8 cellular contexts compared by ENCODE assay signal in the genomic region with DNA sequence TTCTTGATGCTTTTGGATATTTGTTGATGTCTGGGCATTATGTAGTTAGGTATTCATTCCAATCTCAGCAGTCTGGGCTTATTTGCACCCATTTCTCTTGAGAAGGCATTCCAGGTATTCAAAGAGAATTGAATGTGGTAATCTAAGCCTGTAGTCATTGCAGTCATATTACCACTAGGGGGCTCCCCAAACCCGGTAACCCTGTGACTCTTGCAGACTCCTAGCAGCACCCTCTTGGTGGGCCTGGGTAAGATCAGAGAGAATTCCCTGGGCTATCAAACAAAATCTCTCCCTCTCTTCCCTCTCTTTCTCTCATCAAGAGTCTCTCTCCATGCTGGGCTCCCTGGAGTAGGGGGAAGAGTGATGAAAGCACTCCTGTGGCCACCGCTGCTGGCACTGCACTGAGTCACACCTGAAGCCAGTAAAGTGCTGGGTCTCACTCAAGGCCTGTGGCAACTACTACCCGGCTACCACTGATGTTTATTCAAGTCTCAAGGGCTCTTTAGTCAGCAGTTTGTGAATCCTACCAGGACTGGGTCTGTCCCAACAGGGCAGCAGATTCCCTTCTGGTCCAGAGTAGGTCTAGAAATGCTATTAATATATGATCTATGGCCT.
DNase-seq lines count a peak whose midpoint lies in the region; ATAC-seq, FAIRE-seq and TF ChIP-seq lines count a peak whose summit lies in the region.

No MANE protein-coding gene starts in this region.

- no peak for TF ChIP-seq RAD21 in HepG2 (CRISPR knock-in tag; IDR thresholded peaks at IDR 0.05)

- TF ChIP-seq CTCF in astrocyte of the spinal cord (IDR thresholded peaks at IDR 0.05; ENCODE audit: low read depth, low read length) (peak; percentile 66), HepG2 (CRISPR knock-in tag; IDR thresholded peaks at IDR 0.05) (peak; percentile 59), uterus (IDR thresholded peaks at IDR 0.05) (peak in 3 of 4 experiments; percentile 13 to 38 (median 30))

- in situ Hi-C loops in ACHN (cut with HindIII; ENCODE audit: low pct_ligation_motif_present, low pct_unique_long_range_greater_than_20kb, low sequenced_read_pairs) (no loop called here), astrocyte of the spinal cord (cut with HindIII; ENCODE audit: low sequenced_read_pairs) (no loop called here), HepG2 (cut with HindIII; ENCODE audit: extremely low pct_ligation_motif_present, low pct_unique_long_range_greater_than_20kb) (no loop called here)

- no peaks in the 10 kb centered on the region for H4K20me1 ChIP-seq in HepG2 (ENCODE audit: insufficient read depth, low read length)

- no peak overlapping the region for H3K9ac ChIP-seq in HepG2 (ENCODE audit: insufficient read depth, low read depth, low read length)

- BruUV-seq in HepG2 (replicated peaks; lab: Mats Ljungman, UMichigan), result no TSS peak

- H3K27ac ChIP-seq in HepG2 (ENCODE audit: extremely low read length, insufficient read depth, low read length) (no peak overlapping the region), uterus (no peak overlapping the region)

- FAIRE-seq in HepG2 (lab: Jason Lieb, UNC), result peak; percentile 57

- ATAC-seq in HG02763 (IDR thresholded peaks at IDR 0.05; ENCODE audit: unreplicated experiment) (peak; percentile 76), HepG2 (peak; percentile 82), GM19455 (IDR thresholded peaks at IDR 0.05; ENCODE audit: unreplicated experiment) (no peak)

- H3K27me3 ChIP-seq in HepG2 (ENCODE audit: control insufficient read depth in 1 of 2, insufficient read depth in 2 of 2, low read length in 2 of 2), result no peaks in the 10 kb centered on the region
- H3K27me3 ChIP-seq in uterus, result peaks cover 0 to 4% of the 10 kb centered on the region in 2 donors

- no peak overlapping the region for H3K4me3 ChIP-seq in astrocyte of the spinal cord (ENCODE audit: low read depth, low read length)
- H3K4me3 ChIP-seq in HepG2 (replicated peaks in 1 of 3; ENCODE audit: insufficient read depth in 1 of 3, low read depth in 2 of 3, low read length in 3 of 3), result no peak overlapping the region
- no peak overlapping the region for H3K4me3 ChIP-seq in uterus

- no CpG with 5 or more reads among the region's 3 CpGs for WGBS in HepG2 (ENCODE audit: low lambda C conversion rate)

- DNase-seq in ACHN (peak; percentile 22), EL (peak; percentile 12), NCI-H748 treated with DMSO at 0.1 percent for 48 hours (lab: John Stamatoyannopoulos, UW) (peak; percentile 21), astrocyte of the spinal cord (ENCODE audit: low read depth, low spot score) (peak; percentile 5), HepG2 (ENCODE audit: low spot score) (peak; percentile 16), uterus (no peak)

- no peaks in the 10 kb centered on the region for H3K4me1 ChIP-seq in HepG2 (ENCODE audit: insufficient read depth, low read length)
- no peaks in the 10 kb centered on the region for H3K4me1 ChIP-seq in uterus

- CTCF ChIA-PET in HepG2 (lab: Yijun Ruan, JAX; ENCODE audit: low intra/inter-chr PET ratio, low total read pairs), result no interaction called here

- intact Hi-C loops in HepG2 (cut with micrococcal nuclease; ENCODE audit: unreplicated experiment), result no loop called here
- intact Hi-C loops in uterus (cut with DNase I; ENCODE audit: low total_unique reads), result no loop called here

- H3K36me3 ChIP-seq in HepG2 (replicated peaks in 1 of 2; ENCODE audit: control insufficient read depth in 1 of 2, insufficient read depth in 2 of 2, low read length in 2 of 2) (no peaks in the 10 kb centered on the region), uterus (no peaks in the 10 kb centered on the region)

- H3K9me3 ChIP-seq in HepG2 (ENCODE audit: low read length), result no peaks in the 10 kb centered on the region
- H3K9me3 ChIP-seq in uterus, result no peaks in the 10 kb centered on the region

- H3K4me2 ChIP-seq in HepG2 (ENCODE audit: low read depth, low read length), result no peak overlapping the region

- TF ChIP-seq EP300 in HepG2 (IDR thresholded peaks at IDR 0.05; ENCODE audit: low read depth in 2 of 2, low read length in 2 of 2) (no peak), HepG2 (CRISPR knock-in tag; IDR thresholded peaks at IDR 0.05; ENCODE audit: borderline replicate concordance) (no peak)

- POLR2A ChIA-PET in HepG2 (lab: Yijun Ruan, JAX), result no interaction called here

- no peaks in the 10 kb centered on the region for H3K79me2 ChIP-seq in HepG2 (ENCODE audit: insufficient read depth, low read length)

- TF ChIP-seq POLR2A in HepG2 (IDR thresholded peaks at IDR 0.05; ENCODE audit: insufficient read depth in 1 of 2, low read depth in 2 of 2, low read length in 2 of 2), result no peak
- TF ChIP-seq POLR2A in uterus (IDR thresholded peaks at IDR 0.05), result no peak

- no peak overlapping the region for H2AFZ ChIP-seq in HepG2 (ENCODE audit: low read length)

TF ChIP-seq in HepG2, 621 proteins besides CTCF, POLR2A, EP300 and RAD21:
- TF ChIP-seq SKI (IDR thresholded peaks at IDR 0.05; ENCODE audit: partially characterized antibody) (no peak), STAG1 (CRISPR knock-in tag; IDR thresholded peaks at IDR 0.05) (peak; percentile 28; the same call in 1 of the 2 replicates)

Comparison
In these comparisons a context has a peak if more than half of its experiments do, and no peak if none do; other contexts are left out.
1. DNase-seq: peak in ACHN (single experiment), EL (single experiment), NCI-H748 treated with DMSO at 0.1 percent for 48 hours (single experiment), astrocyte of the spinal cord (single experiment) and HepG2 (single experiment); none in uterus (0 of 2).
2. Peak in every context shown above with its lines, with median percentiles within 50 percentile points of each other: CTCF ChIP-seq.